ENCODE assay signal across 3 cellular contexts in genomic region chr12:132156145-132156709, GRCh38.
A peak's percentile ranks its signal among the peaks of the same experiment; 100 is the strongest.
TF ChIP-seq lines count a peak whose summit lies in the region.

No MANE protein-coding gene starts in this region.

TF ChIP-seq in GM12891, 5 proteins besides CTCF, POLR2A, EP300 and RAD21:
- TF ChIP-seq POU2F2 (IDR thresholded peaks at IDR 0.05; ENCODE audit: low read depth, low read length): no peak
- TF ChIP-seq PAX5 (IDR thresholded peaks at IDR 0.05; ENCODE audit: insufficient read depth, low read length, severe bottlenecking): no peak
- no peak for TF ChIP-seq POLR2AphosphoS5 (IDR thresholded peaks at IDR 0.05; ENCODE audit: low read depth, low read length)
- TF ChIP-seq TAF1 (IDR thresholded peaks at IDR 0.05; ENCODE audit: low read depth, low read length): no peak
- no peak for TF ChIP-seq SPI1 (IDR thresholded peaks at IDR 0.05; ENCODE audit: low read depth, low read length)

TF ChIP-seq in HCT116, 20 proteins besides CTCF, POLR2A, EP300 and RAD21:
- TF ChIP-seq TCF7L2 (IDR thresholded peaks at IDR 0.05; ENCODE audit: borderline replicate concordance, extremely low read depth, insufficient read depth, insufficient read length) (no peak), YY1 (IDR thresholded peaks at IDR 0.05; ENCODE audit: extremely low read depth, insufficient replicate concordance, low read depth, low read length) (no peak), EGR1 (IDR thresholded peaks at IDR 0.05; ENCODE audit: low read depth) (no peak)

TF ChIP-seq in K562, 482 proteins besides CTCF, POLR2A, EP300 and RAD21:
- TF ChIP-seq HIVEP1 (CRISPR knock-in tag; IDR thresholded peaks at IDR 0.05) (no peak), PHF20 (IDR thresholded peaks at IDR 0.05; ENCODE audit: partially characterized antibody) (peak; percentile 50), ADNP (tag; IDR thresholded peaks at IDR 0.05) (peak; percentile 77), CBX5 (IDR thresholded peaks at IDR 0.05; ENCODE audit: borderline replicate concordance, low read depth) (peak; percentile 7; the same call in 1 of the 2 replicates), TSC22D4 (tag; IDR thresholded peaks at IDR 0.05) (peak; percentile 74), ELF4 (CRISPR knock-in tag; IDR thresholded peaks at IDR 0.05) (0 out of 2 replicates have a peak, but pooled peaks have one; percentile 52)
TF ChIP-seq in K562: peak in this region for 5.
